In the genomic region with DNA sequence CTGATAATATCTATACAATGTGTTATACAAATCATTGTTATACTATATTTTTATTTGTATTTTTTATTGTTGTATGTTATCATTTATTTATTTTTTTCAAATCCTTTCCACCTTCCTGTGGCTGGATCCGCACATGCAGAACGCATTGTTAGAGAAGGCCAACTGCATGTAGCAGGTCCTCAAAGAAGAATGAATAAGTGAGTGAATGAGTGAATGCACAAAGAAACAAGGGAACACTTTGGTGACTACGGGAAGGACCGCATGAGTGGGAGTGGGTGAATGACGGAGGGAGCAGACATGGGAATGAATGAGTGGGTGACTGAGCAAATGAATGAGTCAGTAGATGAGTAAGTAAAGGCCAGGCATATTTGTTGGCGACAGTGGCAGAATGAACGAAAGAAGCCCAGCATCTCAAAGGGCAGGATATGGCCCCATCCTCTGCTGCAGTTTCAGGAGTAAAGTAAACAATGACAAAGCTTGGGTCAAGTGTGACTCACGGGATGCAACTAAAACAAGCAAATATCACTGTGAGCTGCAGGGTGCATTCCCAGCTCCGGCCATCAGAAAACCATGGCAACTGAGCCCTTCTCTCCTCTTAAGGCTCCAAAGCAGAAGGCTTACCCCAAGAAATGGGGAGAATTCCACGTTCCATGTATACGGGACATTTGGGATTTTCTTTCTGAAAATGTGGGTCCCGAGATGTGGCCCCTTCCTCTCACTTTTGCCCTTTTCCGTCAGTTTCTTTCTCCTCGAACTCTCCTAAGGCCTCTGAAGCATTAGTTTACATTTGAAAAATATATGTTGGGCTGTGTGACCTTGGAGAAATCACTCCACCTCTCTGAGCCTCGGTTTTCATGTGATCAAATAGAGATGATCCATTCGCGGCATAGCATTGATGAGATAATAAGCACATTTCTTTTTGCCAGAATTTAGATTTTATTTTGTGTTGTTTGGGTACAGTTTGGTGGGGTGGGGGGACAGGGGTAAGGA, we compare ENCODE assay signal across 1 cellular context.
TF ChIP-seq lines count a peak whose summit lies in the region.

No MANE protein-coding gene starts in this region.

TF ChIP-seq in HEK293, 187 proteins besides CTCF, POLR2A, EP300 and RAD21 (continued from another document and continues in another):
- TF ChIP-seq, protein P1, sequence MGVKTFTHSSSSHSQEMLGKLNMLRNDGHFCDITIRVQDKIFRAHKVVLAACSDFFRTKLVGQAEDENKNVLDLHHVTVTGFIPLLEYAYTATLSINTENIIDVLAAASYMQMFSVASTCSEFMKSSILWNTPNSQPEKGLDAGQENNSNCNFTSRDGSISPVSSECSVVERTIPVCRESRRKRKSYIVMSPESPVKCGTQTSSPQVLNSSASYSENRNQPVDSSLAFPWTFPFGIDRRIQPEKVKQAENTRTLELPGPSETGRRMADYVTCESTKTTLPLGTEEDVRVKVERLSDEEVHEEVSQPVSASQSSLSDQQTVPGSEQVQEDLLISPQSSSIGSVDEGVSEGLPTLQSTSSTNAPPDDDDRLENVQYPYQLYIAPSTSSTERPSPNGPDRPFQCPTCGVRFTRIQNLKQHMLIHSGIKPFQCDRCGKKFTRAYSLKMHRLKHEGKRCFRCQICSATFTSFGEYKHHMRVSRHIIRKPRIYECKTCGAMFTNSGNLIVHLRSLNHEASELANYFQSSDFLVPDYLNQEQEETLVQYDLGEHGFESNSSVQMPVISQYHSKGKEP (tag by site-specific recombination; IDR thresholded peaks at IDR 0.05) = peak; percentile 77
- TF ChIP-seq ZNF169 (tag by site-specific recombination; IDR thresholded peaks at IDR 0.05) (peak; percentile 53; the same call in 1 of the 2 replicates), ZNF600 (tag by site-specific recombination; IDR thresholded peaks at IDR 0.05) (peak; percentile 96), ZNF768 (tag by site-specific recombination; IDR thresholded peaks at IDR 0.05) (0 out of 2 replicates have a peak, but pooled peaks have one; percentile 19), YY1 (tag by site-specific recombination; IDR thresholded peaks at IDR 0.05) (no peak), ZNF843 (tag by site-specific recombination; IDR thresholded peaks at IDR 0.05) (no peak), ZNF24 (tag by site-specific recombination; IDR thresholded peaks at IDR 0.05) (peak; percentile 97), RBAK (tag by site-specific recombination; IDR thresholded peaks at IDR 0.05) (0 out of 2 replicates have a peak, but pooled peaks have one; percentile 62), ZNF175 (tag by site-specific recombination; IDR thresholded peaks at IDR 0.05) (no peak), ZNF610 (tag by site-specific recombination; IDR thresholded peaks at IDR 0.05; ENCODE audit: borderline replicate concordance) (no peak), ZNF629 (tag by site-specific recombination; IDR thresholded peaks at IDR 0.05) (peak; percentile 53; the same call in 1 of the 2 replicates), ZNF433 (tag by site-specific recombination; IDR thresholded peaks at IDR 0.05; ENCODE audit: low read depth) (no peak), IKZF3 (tag by site-specific recombination; IDR thresholded peaks at IDR 0.05) (no peak), ZNF184 (tag by site-specific recombination; IDR thresholded peaks at IDR 0.05) (0 out of 2 replicates have a peak, but pooled peaks have one; percentile 58), ZNF837 (tag by site-specific recombination; IDR thresholded peaks at IDR 0.05) (no peak), OSR2 (tag by site-specific recombination; IDR thresholded peaks at IDR 0.05) (peak; percentile 74), GFI1B (tag by site-specific recombination; IDR thresholded peaks at IDR 0.05) (no peak), ZNF792 (tag by site-specific recombination; IDR thresholded peaks at IDR 0.05) (no peak), ZFP41 (tag by site-specific recombination; IDR thresholded peaks at IDR 0.05; ENCODE audit: borderline replicate concordance) (no peak), ZNF791 (tag by site-specific recombination; IDR thresholded peaks at IDR 0.05) (no peak), EGR2 (tag by site-specific recombination; IDR thresholded peaks at IDR 0.05; ENCODE audit: low read depth) (peak; percentile 71), ZSCAN16 (tag by site-specific recombination; IDR thresholded peaks at IDR 0.05) (no peak), ZSCAN30 (tag by site-specific recombination; IDR thresholded peaks at IDR 0.05) (no peak), ZNF211 (tag by site-specific recombination; IDR thresholded peaks at IDR 0.05; ENCODE audit: low read depth) (no peak), ZNF777 (tag by site-specific recombination; IDR thresholded peaks at IDR 0.05; ENCODE audit: borderline replicate concordance) (no peak), ZNF555 (tag by site-specific recombination; conservative IDR thresholded peaks at IDR 0.05) (no peak), ZNF138 (tag by site-specific recombination; IDR thresholded peaks at IDR 0.05; ENCODE audit: borderline replicate concordance) (no peak), ZBTB8A (tag by site-specific recombination; IDR thresholded peaks at IDR 0.05) (no peak), ZNF530 (tag by site-specific recombination; IDR thresholded peaks at IDR 0.05; ENCODE audit: low read depth) (no peak), HOXA7 (CRISPR knock-in tag; IDR thresholded peaks at IDR 0.05; ENCODE audit: borderline replicate concordance) (no peak), ZNF146 (tag by site-specific recombination; IDR thresholded peaks at IDR 0.05) (no peak)
- TF ChIP-seq, protein P2, sequence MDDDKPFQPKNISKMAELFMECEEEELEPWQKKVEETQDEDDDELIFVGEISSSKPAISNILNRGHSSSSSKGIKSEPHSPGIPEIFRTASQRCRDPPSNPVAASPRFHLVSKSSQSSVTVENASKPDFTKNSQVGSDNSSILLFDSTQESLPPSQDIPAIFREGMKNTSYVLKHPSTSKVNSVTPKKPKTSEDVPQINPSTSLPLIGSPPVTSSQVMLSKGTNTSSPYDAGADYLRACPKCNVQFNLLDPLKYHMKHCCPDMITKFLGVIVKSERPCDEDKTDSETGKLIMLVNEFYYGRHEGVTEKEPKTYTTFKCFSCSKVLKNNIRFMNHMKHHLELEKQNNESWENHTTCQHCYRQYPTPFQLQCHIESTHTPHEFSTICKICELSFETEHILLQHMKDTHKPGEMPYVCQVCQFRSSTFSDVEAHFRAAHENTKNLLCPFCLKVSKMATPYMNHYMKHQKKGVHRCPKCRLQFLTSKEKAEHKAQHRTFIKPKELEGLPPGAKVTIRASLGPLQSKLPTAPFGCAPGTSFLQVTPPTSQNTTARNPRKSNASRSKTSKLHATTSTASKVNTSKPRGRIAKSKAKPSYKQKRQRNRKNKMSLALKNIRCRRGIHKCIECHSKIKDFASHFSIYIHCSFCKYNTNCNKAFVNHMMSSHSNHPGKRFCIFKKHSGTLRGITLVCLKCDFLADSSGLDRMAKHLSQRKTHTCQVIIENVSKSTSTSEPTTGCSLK (tag by site-specific recombination; IDR thresholded peaks at IDR 0.05) = no peak
- TF ChIP-seq, protein P3, sequence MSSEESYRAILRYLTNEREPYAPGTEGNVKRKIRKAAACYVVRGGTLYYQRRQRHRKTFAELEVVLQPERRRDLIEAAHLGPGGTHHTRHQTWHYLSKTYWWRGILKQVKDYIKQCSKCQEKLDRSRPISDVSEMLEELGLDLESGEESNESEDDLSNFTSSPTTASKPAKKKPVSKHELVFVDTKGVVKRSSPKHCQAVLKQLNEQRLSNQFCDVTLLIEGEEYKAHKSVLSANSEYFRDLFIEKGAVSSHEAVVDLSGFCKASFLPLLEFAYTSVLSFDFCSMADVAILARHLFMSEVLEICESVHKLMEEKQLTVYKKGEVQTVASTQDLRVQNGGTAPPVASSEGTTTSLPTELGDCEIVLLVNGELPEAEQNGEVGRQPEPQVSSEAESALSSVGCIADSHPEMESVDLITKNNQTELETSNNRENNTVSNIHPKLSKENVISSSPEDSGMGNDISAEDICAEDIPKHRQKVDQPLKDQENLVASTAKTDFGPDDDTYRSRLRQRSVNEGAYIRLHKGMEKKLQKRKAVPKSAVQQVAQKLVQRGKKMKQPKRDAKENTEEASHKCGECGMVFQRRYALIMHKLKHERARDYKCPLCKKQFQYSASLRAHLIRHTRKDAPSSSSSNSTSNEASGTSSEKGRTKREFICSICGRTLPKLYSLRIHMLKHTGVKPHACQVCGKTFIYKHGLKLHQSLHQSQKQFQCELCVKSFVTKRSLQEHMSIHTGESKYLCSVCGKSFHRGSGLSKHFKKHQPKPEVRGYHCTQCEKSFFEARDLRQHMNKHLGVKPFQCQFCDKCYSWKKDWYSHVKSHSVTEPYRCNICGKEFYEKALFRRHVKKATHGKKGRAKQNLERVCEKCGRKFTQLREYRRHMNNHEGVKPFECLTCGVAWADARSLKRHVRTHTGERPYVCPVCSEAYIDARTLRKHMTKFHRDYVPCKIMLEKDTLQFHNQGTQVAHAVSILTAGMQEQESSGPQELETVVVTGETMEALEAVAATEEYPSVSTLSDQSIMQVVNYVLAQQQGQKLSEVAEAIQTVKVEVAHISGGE (tag by site-specific recombination; conservative IDR thresholded peaks at IDR 0.05; ENCODE audit: low read depth) = no peak
- TF ChIP-seq, protein P4, sequence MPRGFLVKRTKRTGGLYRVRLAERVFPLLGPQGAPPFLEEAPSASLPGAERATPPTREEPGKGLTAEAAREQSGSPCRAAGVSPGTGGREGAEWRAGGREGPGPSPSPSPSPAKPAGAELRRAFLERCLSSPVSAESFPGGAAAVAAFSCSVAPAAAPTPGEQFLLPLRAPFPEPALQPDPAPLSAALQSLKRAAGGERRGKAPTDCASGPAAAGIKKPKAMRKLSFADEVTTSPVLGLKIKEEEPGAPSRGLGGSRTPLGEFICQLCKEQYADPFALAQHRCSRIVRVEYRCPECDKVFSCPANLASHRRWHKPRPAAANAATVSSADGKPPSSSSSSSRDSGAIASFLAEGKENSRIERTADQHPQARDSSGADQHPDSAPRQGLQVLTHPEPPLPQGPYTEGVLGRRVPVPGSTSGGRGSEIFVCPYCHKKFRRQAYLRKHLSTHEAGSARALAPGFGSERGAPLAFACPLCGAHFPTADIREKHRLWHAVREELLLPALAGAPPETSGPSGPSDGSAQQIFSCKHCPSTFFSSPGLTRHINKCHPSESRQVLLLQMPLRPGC (tag by site-specific recombination; IDR thresholded peaks at IDR 0.05) = peak; percentile 59; the same call in 1 of the 2 replicates
- TF ChIP-seq, protein P5, sequence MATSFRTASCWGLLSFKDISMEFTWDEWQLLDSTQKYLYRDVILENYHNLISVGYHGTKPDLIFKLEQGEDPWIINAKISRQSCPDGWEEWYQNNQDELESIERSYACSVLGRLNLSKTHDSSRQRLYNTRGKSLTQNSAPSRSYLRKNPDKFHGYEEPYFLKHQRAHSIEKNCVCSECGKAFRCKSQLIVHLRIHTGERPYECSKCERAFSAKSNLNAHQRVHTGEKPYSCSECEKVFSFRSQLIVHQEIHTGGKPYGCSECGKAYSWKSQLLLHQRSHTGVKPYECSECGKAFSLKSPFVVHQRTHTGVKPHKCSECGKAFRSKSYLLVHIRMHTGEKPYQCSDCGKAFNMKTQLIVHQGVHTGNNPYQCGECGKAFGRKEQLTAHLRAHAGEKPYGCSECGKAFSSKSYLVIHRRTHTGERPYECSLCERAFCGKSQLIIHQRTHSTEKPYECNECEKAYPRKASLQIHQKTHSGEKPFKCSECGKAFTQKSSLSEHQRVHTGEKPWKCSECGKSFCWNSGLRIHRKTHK (tag by site-specific recombination; IDR thresholded peaks at IDR 0.05) = no peak
- TF ChIP-seq, protein P6, sequence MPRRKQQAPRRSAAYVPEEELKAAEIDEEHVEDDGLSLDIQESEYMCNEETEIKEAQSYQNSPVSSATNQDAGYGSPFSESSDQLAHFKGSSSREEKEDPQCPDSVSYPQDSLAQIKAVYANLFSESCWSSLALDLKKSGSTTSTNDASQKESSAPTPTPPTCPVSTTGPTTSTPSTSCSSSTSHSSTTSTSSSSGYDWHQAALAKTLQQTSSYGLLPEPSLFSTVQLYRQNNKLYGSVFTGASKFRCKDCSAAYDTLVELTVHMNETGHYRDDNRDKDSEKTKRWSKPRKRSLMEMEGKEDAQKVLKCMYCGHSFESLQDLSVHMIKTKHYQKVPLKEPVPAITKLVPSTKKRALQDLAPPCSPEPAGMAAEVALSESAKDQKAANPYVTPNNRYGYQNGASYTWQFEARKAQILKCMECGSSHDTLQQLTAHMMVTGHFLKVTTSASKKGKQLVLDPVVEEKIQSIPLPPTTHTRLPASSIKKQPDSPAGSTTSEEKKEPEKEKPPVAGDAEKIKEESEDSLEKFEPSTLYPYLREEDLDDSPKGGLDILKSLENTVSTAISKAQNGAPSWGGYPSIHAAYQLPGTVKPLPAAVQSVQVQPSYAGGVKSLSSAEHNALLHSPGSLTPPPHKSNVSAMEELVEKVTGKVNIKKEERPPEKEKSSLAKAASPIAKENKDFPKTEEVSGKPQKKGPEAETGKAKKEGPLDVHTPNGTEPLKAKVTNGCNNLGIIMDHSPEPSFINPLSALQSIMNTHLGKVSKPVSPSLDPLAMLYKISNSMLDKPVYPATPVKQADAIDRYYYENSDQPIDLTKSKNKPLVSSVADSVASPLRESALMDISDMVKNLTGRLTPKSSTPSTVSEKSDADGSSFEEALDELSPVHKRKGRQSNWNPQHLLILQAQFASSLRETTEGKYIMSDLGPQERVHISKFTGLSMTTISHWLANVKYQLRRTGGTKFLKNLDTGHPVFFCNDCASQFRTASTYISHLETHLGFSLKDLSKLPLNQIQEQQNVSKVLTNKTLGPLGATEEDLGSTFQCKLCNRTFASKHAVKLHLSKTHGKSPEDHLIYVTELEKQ (tag by site-specific recombination; IDR thresholded peaks at IDR 0.05; ENCODE audit: borderline replicate concordance) = 0 out of 2 replicates have a peak, but pooled peaks have one; percentile 40
- TF ChIP-seq, protein P7, sequence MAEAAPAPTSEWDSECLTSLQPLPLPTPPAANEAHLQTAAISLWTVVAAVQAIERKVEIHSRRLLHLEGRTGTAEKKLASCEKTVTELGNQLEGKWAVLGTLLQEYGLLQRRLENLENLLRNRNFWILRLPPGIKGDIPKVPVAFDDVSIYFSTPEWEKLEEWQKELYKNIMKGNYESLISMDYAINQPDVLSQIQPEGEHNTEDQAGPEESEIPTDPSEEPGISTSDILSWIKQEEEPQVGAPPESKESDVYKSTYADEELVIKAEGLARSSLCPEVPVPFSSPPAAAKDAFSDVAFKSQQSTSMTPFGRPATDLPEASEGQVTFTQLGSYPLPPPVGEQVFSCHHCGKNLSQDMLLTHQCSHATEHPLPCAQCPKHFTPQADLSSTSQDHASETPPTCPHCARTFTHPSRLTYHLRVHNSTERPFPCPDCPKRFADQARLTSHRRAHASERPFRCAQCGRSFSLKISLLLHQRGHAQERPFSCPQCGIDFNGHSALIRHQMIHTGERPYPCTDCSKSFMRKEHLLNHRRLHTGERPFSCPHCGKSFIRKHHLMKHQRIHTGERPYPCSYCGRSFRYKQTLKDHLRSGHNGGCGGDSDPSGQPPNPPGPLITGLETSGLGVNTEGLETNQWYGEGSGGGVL (tag by site-specific recombination; IDR thresholded peaks at IDR 0.05) = no peak
- TF ChIP-seq, protein P8, sequence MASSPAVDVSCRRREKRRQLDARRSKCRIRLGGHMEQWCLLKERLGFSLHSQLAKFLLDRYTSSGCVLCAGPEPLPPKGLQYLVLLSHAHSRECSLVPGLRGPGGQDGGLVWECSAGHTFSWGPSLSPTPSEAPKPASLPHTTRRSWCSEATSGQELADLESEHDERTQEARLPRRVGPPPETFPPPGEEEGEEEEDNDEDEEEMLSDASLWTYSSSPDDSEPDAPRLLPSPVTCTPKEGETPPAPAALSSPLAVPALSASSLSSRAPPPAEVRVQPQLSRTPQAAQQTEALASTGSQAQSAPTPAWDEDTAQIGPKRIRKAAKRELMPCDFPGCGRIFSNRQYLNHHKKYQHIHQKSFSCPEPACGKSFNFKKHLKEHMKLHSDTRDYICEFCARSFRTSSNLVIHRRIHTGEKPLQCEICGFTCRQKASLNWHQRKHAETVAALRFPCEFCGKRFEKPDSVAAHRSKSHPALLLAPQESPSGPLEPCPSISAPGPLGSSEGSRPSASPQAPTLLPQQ (tag by site-specific recombination; IDR thresholded peaks at IDR 0.05) = 0 out of 2 replicates have a peak, but pooled peaks have one; percentile 35
